In genomic region chr1:205235921-205236320, GRCh38 we compare ENCODE assay signal across 23 cellular contexts. TPM values are rescaled to one million over a fixed set of nuclear protein-coding genes. Genes with fewer than 3 reads are reported as not detected.
DNase-seq lines count a peak whose midpoint lies in the region; ATAC-seq, FAIRE-seq and TF ChIP-seq lines count a peak whose summit lies in the region.
"Had no signal": no experiment of that assay in that cellular context is flagged by ENCODE, and none has a peak within 500 bp of the region (broad histone marks: within the 10 kb centered on the region; RNA-seq: fewer than 3 reads in every experiment).

No MANE protein-coding gene starts in this region.

- no peak overlapping the region for H3K4me3 Mint-ChIP-seq in activated T-helper 1 cell treated with anti-CD3 and anti-CD28 coated beads, Interleukin-12 subunit alpha, Interleukin-12 subunit beta, Interleukin-2, Interleukin-4 antibody, amounts not matched to agents 30 ng/mL and 10 ng/mL and 1 ng/mL, durations not matched to agents 14 hours and 24 hours and 36 hours
- H3K4me3 Mint-ChIP-seq: B cell, CD14-positive monocyte had no signal

- DNase-seq in activated CD8-positive, alpha-beta memory T cell treated with anti-CD3 and anti-CD28 coated beads, Interleukin-2, amount 50 U/mL, for 48 hours = peak; percentile 10
- no peak for DNase-seq in activated CD8-positive, alpha-beta memory T cell treated with anti-CD3 and anti-CD28 coated beads for 24 hours
- no peak for DNase-seq in activated T-helper 1 cell treated with anti-CD3 and anti-CD28 coated beads, Interleukin-12 subunit alpha, Interleukin-12 subunit beta, Interleukin-2, Interleukin-4 antibody, amounts not matched to agents 30 ng/mL and 10 ng/mL and 1 ng/mL, durations not matched to agents 14 hours and 24 hours and 36 hours (ENCODE audit: low spot score)
- DNase-seq in coronary artery (ENCODE audit: low spot score) = no peak
- DNase-seq in gastrocnemius medialis = no peak
- no peak for DNase-seq in ovary
- no peak for DNase-seq in sigmoid colon
- DNase-seq in GM19239 (ENCODE audit: insufficient read length, low spot score) = no peak
- DNase-seq: EL; GF-D8; Karpas-422; NCI-H1694; NCI-H2081; NCI-H2171; NCI-H345; NCI-H524; NCI-H774; NK-92 treated with Interleukin-12 subunit alpha and Interleukin-12 subunit beta, amount 100 ng/mL, for 24 hours had no signal

- FAIRE-seq in GM19239 (lab: Jason Lieb, UNC) = no peak
- FAIRE-seq: A549, H1 had no signal

- peaks cover 89% of the 10 kb centered on the region for H3K4me1 Mint-ChIP-seq in activated T-helper 1 cell treated with anti-CD3 and anti-CD28 coated beads, Interleukin-12 subunit alpha, Interleukin-12 subunit beta, Interleukin-2, Interleukin-4 antibody, amounts not matched to agents 30 ng/mL and 10 ng/mL and 1 ng/mL, durations not matched to agents 14 hours and 24 hours and 36 hours (ENCODE audit: low read depth)

- TF ChIP-seq CTCF in coronary artery (IDR thresholded peaks at IDR 0.05) (no peak), gastrocnemius medialis (IDR thresholded peaks at IDR 0.05 in 4 of 5, conservative IDR thresholded peaks at IDR 0.05 in 1 of 5) (peak in 1 of 5 experiments; percentile 20), ovary (IDR thresholded peaks at IDR 0.05) (no peak), sigmoid colon (IDR thresholded peaks at IDR 0.05) (no peak)

- no peaks in the 10 kb centered on the region for H3K9me3 ChIP-seq in gastrocnemius medialis
- no peaks in the 10 kb centered on the region for H3K9me3 ChIP-seq in ovary
- H3K9me3 ChIP-seq in sigmoid colon = no peaks in the 10 kb centered on the region
- H3K9me3 ChIP-seq: A549 had no signal

- in situ Hi-C loops in gastrocnemius medialis (cut with MboI; ENCODE audit: low sequenced_read_pairs in 4 of 4) = no loop called here

- H3K36me3 ChIP-seq in gastrocnemius medialis = no peaks in the 10 kb centered on the region
- H3K36me3 ChIP-seq in ovary = no peaks in the 10 kb centered on the region
- no peaks in the 10 kb centered on the region for H3K36me3 ChIP-seq in sigmoid colon

- TF ChIP-seq POLR2A in gastrocnemius medialis (IDR thresholded peaks at IDR 0.05) = no peak
- TF ChIP-seq POLR2A in ovary (IDR thresholded peaks at IDR 0.05) = no peak
- no peak for TF ChIP-seq POLR2A in sigmoid colon (IDR thresholded peaks at IDR 0.05)

- H3K9me3 Mint-ChIP-seq in activated T-helper 1 cell treated with anti-CD3 and anti-CD28 coated beads, Interleukin-12 subunit alpha, Interleukin-12 subunit beta, Interleukin-2, Interleukin-4 antibody, amounts not matched to agents 30 ng/mL and 10 ng/mL and 1 ng/mL, durations not matched to agents 14 hours and 24 hours and 36 hours = no peaks in the 10 kb centered on the region
- H3K9me3 Mint-ChIP-seq: CD14-positive monocyte had no signal

- intact Hi-C loops in activated T-helper 1 cell treated with anti-CD3 and anti-CD28 coated beads, Interleukin-12 subunit alpha, Interleukin-12 subunit beta, Interleukin-2, Interleukin-4 antibody, amounts not matched to agents 30 ng/mL and 10 ng/mL and 1 ng/mL, durations not matched to agents 14 hours and 24 hours and 36 hours (cut with micrococcal nuclease) = no loop called here
- intact Hi-C loops in gastrocnemius medialis (cut with DNase I; ENCODE audit: low total_unique reads) (loop anchor here (2.0 kb wide), 1 partner anchor 15 kb away; no protein-coding TSS in a partner anchor), ovary (cut with DNase I) (no loop called here), sigmoid colon (cut with DNase I) (no loop called here)

- no peak for TF ChIP-seq EP300 in ovary (IDR thresholded peaks at IDR 0.05)
- TF ChIP-seq EP300 in sigmoid colon (IDR thresholded peaks at IDR 0.05) = no peak

- no peaks in the 10 kb centered on the region for H3K27me3 Mint-ChIP-seq in activated T-helper 1 cell treated with anti-CD3 and anti-CD28 coated beads, Interleukin-12 subunit alpha, Interleukin-12 subunit beta, Interleukin-2, Interleukin-4 antibody, amounts not matched to agents 30 ng/mL and 10 ng/mL and 1 ng/mL, durations not matched to agents 14 hours and 24 hours and 36 hours (ENCODE audit: insufficient read depth)

- ATAC-seq in gastrocnemius medialis = peak; percentile 64 to 68
- ATAC-seq: A549, HCT116 had no signal

- H3K4me3 ChIP-seq in coronary artery (no peak overlapping the region), gastrocnemius medialis (no peak overlapping the region), ovary (no peak overlapping the region), sigmoid colon (no peak overlapping the region)
- H3K4me3 ChIP-seq: A549 had no signal

- 78 to 90% (median 81%) methylated on average over 7 of the region's 7 CpGs for WGBS in ovary, 3 donors
- 79 to 82% methylated on average over 7 of the region's 7 CpGs for WGBS in sigmoid colon, 2 donors

- H3K36me3 Mint-ChIP-seq in activated T-helper 1 cell treated with anti-CD3 and anti-CD28 coated beads, Interleukin-12 subunit alpha, Interleukin-12 subunit beta, Interleukin-2, Interleukin-4 antibody, amounts not matched to agents 30 ng/mL and 10 ng/mL and 1 ng/mL, durations not matched to agents 14 hours and 24 hours and 36 hours (ENCODE audit: low read depth) = peaks cover 17% of the 10 kb centered on the region
- H3K36me3 Mint-ChIP-seq: CD14-positive monocyte had no signal

- peaks cover 66 to 83% of the 10 kb centered on the region in 2 donors for H3K4me1 ChIP-seq in gastrocnemius medialis
- peaks cover 18% of the 10 kb centered on the region for H3K4me1 ChIP-seq in ovary (ENCODE audit: insufficient read depth)
- peaks cover 0 to 19% (median 13%) of the 10 kb centered on the region in 4 donors for H3K4me1 ChIP-seq in sigmoid colon
- H3K4me1 ChIP-seq: A549 had no signal

- H3K27ac Mint-ChIP-seq in activated T-helper 1 cell treated with anti-CD3 and anti-CD28 coated beads, Interleukin-12 subunit alpha, Interleukin-12 subunit beta, Interleukin-2, Interleukin-4 antibody, amounts not matched to agents 30 ng/mL and 10 ng/mL and 1 ng/mL, durations not matched to agents 14 hours and 24 hours and 36 hours = peak overlapping the region; percentile 68
- H3K27ac Mint-ChIP-seq: B cell, CD14-positive monocyte had no signal

- peak overlapping the region; percentile 47 to 68 for H3K27ac ChIP-seq in coronary artery
- H3K27ac ChIP-seq in gastrocnemius medialis = peak overlapping the region; percentile 71 to 86 (median 82)
- H3K27ac ChIP-seq in ovary = no peak overlapping the region
- no peak overlapping the region for H3K27ac ChIP-seq in sigmoid colon
- H3K27ac ChIP-seq: A549 had no signal

- H3K27me3 ChIP-seq in gastrocnemius medialis (no peaks in the 10 kb centered on the region), ovary (no peaks in the 10 kb centered on the region), sigmoid colon (no peaks in the 10 kb centered on the region)

RNA-seq across cellular contexts. Expression of gene TMCC2, which starts 8.2 kb away (rescaled TPM):
- 25.0 and 25.2 TPM in 2 replicates for total RNA-seq in activated T-helper 1 cell treated with anti-CD3 and anti-CD28 coated beads, Interleukin-12 subunit alpha, Interleukin-12 subunit beta, Interleukin-2, Interleukin-4 antibody, amounts not matched to agents 30 ng/mL and 10 ng/mL and 1 ng/mL, durations not matched to agents 14 hours and 24 hours and 36 hours
- 1 to 10 TPM; 1.1 to 7.6 (median 5.6) TPM for total RNA-seq in gastrocnemius medialis
- total RNA-seq in ovary = 10 to 100 TPM in 1 of 7 donors, 1 to 10 TPM in 6; 2.6 to 10.1 (median 7.8) TPM
- 10 to 100 TPM in 1 of 2 donors, 1 to 10 TPM in 1; 2.3 to 11.0 TPM for polyA plus RNA-seq in ovary
- total RNA-seq in sigmoid colon = 1 to 10 TPM; 4.3 to 6.4 (median 5.6) TPM
- polyA plus RNA-seq in sigmoid colon = 1 to 10 TPM in 1 of 3 donors, not detected in 2; 1.1 TPM

RNA-seq across cellular contexts. Expression of gene DSTYK, which starts 24.4 kb away (rescaled TPM):
- total RNA-seq in activated T-helper 1 cell treated with anti-CD3 and anti-CD28 coated beads, Interleukin-12 subunit alpha, Interleukin-12 subunit beta, Interleukin-2, Interleukin-4 antibody, amounts not matched to agents 30 ng/mL and 10 ng/mL and 1 ng/mL, durations not matched to agents 14 hours and 24 hours and 36 hours = 34.2 and 35.9 TPM in 2 replicates
- total RNA-seq in gastrocnemius medialis (10 to 100 TPM; 12.2 to 15.8 (median 13.9) TPM), ovary (10 to 100 TPM in 6 of 7 donors, 1 to 10 TPM in 1; 8.8 to 20.0 (median 18.0) TPM), sigmoid colon (10 to 100 TPM in 3 of 4 donors, 1 to 10 TPM in 1; 9.1 to 13.3 (median 12.7) TPM)
- polyA plus RNA-seq in ovary (10 to 100 TPM; 10.7 to 18.8 TPM), sigmoid colon (1 to 10 TPM; 1.6 to 3.8 (median 2.4) TPM)

Comparison
In these comparisons a context has a peak if more than half of its experiments do, and no peak if none do; other contexts are left out.
1. H3K27ac ChIP-seq: peak in coronary artery (2 of 2) and gastrocnemius medialis (4 of 4); none in ovary (0 of 2) and sigmoid colon (0 of 4).